In genomic region chr4:36638273-36638811, GRCh38 we compare ENCODE assay signal across 20 cellular contexts.
DNase-seq lines count a peak whose midpoint lies in the region; ATAC-seq and TF ChIP-seq lines count a peak whose summit lies in the region.
"Had no signal": no experiment of that assay in that cellular context is flagged by ENCODE, and none has a peak within 500 bp of the region (broad histone marks: within the 10 kb centered on the region; RNA-seq: fewer than 3 reads in every experiment).

No MANE protein-coding gene starts in this region.

- no peaks in the 10 kb centered on the region for H3K79me2 ChIP-seq in GM23338 (replicated peaks; ENCODE audit: insufficient read depth)

- POLR2A ChIA-PET in naive thymus-derived CD4-positive, alpha-beta T cell (lab: Charles Lee): no interaction called here
- POLR2A ChIA-PET in CD8-positive, alpha-beta T cell (lab: Charles Lee): no interaction called here

- H3K36me3 ChIP-seq in GM23338 (ENCODE audit: insufficient read depth) (no peaks in the 10 kb centered on the region), endodermal cell (ENCODE audit: control insufficient read depth, insufficient read depth, low read length) (no peaks in the 10 kb centered on the region)
- no peaks in the 10 kb centered on the region for H3K36me3 ChIP-seq in naive thymus-derived CD4-positive, alpha-beta T cell (ENCODE audit: control insufficient read depth in 2 of 3, insufficient read depth in 3 of 3, low read length in 3 of 3)
- H3K36me3 ChIP-seq in CD8-positive, alpha-beta T cell (ENCODE audit: insufficient read depth, low read length): no peaks in the 10 kb centered on the region
- H3K36me3 ChIP-seq: BLaER1 treated with 17β-estradiol and CSF1 and Interleukin-3, amounts not matched to agents 10 nM and 100 nM had no signal

- no peaks in the 10 kb centered on the region; the same call in 2 of the 3 replicates for H3K36me3 Mint-ChIP-seq in GM23338 (ENCODE audit: low read depth)
- no peaks in the 10 kb centered on the region for H3K36me3 Mint-ChIP-seq in endodermal cell (ENCODE audit: low read depth)
- no peaks in the 10 kb centered on the region for H3K36me3 Mint-ChIP-seq in naive thymus-derived CD4-positive, alpha-beta T cell
- H3K36me3 Mint-ChIP-seq in CD8-positive, alpha-beta T cell: no peaks in the 10 kb centered on the region
- H3K36me3 Mint-ChIP-seq: CD4-positive, alpha-beta memory T cell had no signal

- H3K4me3 Mint-ChIP-seq in GM23338 (no peak overlapping the region), endodermal cell (no peak overlapping the region)
- peak overlapping the region in 3 of 10 donors; percentile 26 to 45 (median 35) for H3K4me3 Mint-ChIP-seq in naive thymus-derived CD4-positive, alpha-beta T cell
- no peak overlapping the region for H3K4me3 Mint-ChIP-seq in CD8-positive, alpha-beta T cell
- H3K4me3 Mint-ChIP-seq: CD4-positive, alpha-beta memory T cell; HFFc6 had no signal

- H4K20me1 ChIP-seq in GM23338 (replicated peaks; ENCODE audit: insufficient read depth): no peaks in the 10 kb centered on the region
- H4K20me1 ChIP-seq: BLaER1 treated with 17β-estradiol and CSF1 and Interleukin-3, amounts not matched to agents 10 nM and 100 nM had no signal

- peak overlapping the region; percentile 76; the same call in 1 of the 2 replicates for H3K27ac ChIP-seq in GM23338 (ENCODE audit: low read depth)
- H3K27ac ChIP-seq in endodermal cell (ENCODE audit: low read depth, low read length): no peak overlapping the region
- H3K27ac ChIP-seq in naive thymus-derived CD4-positive, alpha-beta T cell (ENCODE audit: low read depth, low read length): no peak overlapping the region
- no peak overlapping the region for H3K27ac ChIP-seq in CD8-positive, alpha-beta T cell (ENCODE audit: low read depth, low read length)
- H3K27ac ChIP-seq: BLaER1 treated with 17β-estradiol and CSF1 and Interleukin-3, amounts not matched to agents 10 nM and 100 nM; HL-60 had no signal

- H3K4me1 Mint-ChIP-seq in GM23338: peaks cover 38% of the 10 kb centered on the region
- H3K4me1 Mint-ChIP-seq in endodermal cell: peaks cover 17% of the 10 kb centered on the region
- H3K4me1 Mint-ChIP-seq in naive thymus-derived CD4-positive, alpha-beta T cell: peaks cover 0 to 47% (median 17%) of the 10 kb centered on the region in 7 donors
- no peaks in the 10 kb centered on the region for H3K4me1 Mint-ChIP-seq in CD8-positive, alpha-beta T cell (ENCODE audit: low read depth)

- no peak overlapping the region for H3K27ac Mint-ChIP-seq in GM23338
- peak overlapping the region; percentile 60 for H3K27ac Mint-ChIP-seq in endodermal cell
- H3K27ac Mint-ChIP-seq in naive thymus-derived CD4-positive, alpha-beta T cell: peak overlapping the region in 8 of 9 donors; percentile 24 to 80 (median 71)
- no peak overlapping the region for H3K27ac Mint-ChIP-seq in CD8-positive, alpha-beta T cell
- H3K27ac Mint-ChIP-seq: CD4-positive, alpha-beta memory T cell; HFFc6 had no signal

- DNase-seq in GM23338 (ENCODE audit: low spot score): peak; percentile 36
- DNase-seq in Jurkat, Clone E6-1 (ENCODE audit: low read depth, low spot score): peak; percentile 30
- DNase-seq in endodermal cell: no peak
- DNase-seq in naive thymus-derived CD4-positive, alpha-beta T cell: peak in 4 of 9 donors; percentile 10 to 36 (median 22)
- DNase-seq in SHP77 treated with DMSO at 0.1 percent for 48 hours (lab: John Stamatoyannopoulos, UW): no peak
- no peak for DNase-seq in CD8-positive, alpha-beta T cell
- no peak for DNase-seq in glomerular visceral epithelial cell (ENCODE audit: extremely low spot score)
- DNase-seq: ACHN; CD4-positive, alpha-beta memory T cell; COR-L47; DMS153; DMS79 treated with DMSO at 0.1 percent for 48 hours; EL; GOT3; HCEC 1CT; HFFc6; IMR-90 had no signal

- TF ChIP-seq CTCF in GM23338 (conservative IDR thresholded peaks at IDR 0.05; ENCODE audit: low read depth in 2 of 2) (no peak), endodermal cell (conservative IDR thresholded peaks at IDR 0.05) (no peak)
- TF ChIP-seq CTCF in CD8-positive, alpha-beta T cell (IDR thresholded peaks at IDR 0.05): no peak

- H3K9me3 Mint-ChIP-seq in GM23338: no peaks in the 10 kb centered on the region; the same call in 2 of the 3 replicates
- no peaks in the 10 kb centered on the region for H3K9me3 Mint-ChIP-seq in endodermal cell
- H3K9me3 Mint-ChIP-seq in naive thymus-derived CD4-positive, alpha-beta T cell: peaks cover 0 to 2% (median 0%) of the 10 kb centered on the region in 11 donors
- H3K9me3 Mint-ChIP-seq in CD8-positive, alpha-beta T cell: no peaks in the 10 kb centered on the region
- H3K9me3 Mint-ChIP-seq: CD4-positive, alpha-beta memory T cell had no signal

- 64% methylated on average over 2 of the region's 3 CpGs; no CpG with 5 or more reads in 1 of the 2 experiments for WGBS in endodermal cell (ENCODE audit: insufficient coverage in 1 of 2, insufficient read length in 1 of 2), 2 experiments

- ATAC-seq in GM23338 (peak; percentile 69), HG02678 (IDR thresholded peaks at IDR 0.05; ENCODE audit: unreplicated experiment) (no peak)
- ATAC-seq in naive thymus-derived CD4-positive, alpha-beta T cell: peak; percentile 45
- no peak for ATAC-seq in CD8-positive, alpha-beta T cell

- H3K4me3 ChIP-seq in GM23338 (no peak overlapping the region), endodermal cell (ENCODE audit: low read length) (no peak overlapping the region)
- H3K4me3 ChIP-seq in Jurkat, Clone E6-1 (ENCODE audit: low read length): no peak overlapping the region
- no peak overlapping the region for H3K4me3 ChIP-seq in naive thymus-derived CD4-positive, alpha-beta T cell (ENCODE audit: low read length)
- no peak overlapping the region for H3K4me3 ChIP-seq in CD8-positive, alpha-beta T cell (ENCODE audit: low read depth, low read length)
- H3K4me3 ChIP-seq: BLaER1 treated with 17β-estradiol and CSF1 and Interleukin-3, amounts not matched to agents 10 nM and 100 nM had no signal

- H3K9ac ChIP-seq in endodermal cell (ENCODE audit: extremely low read depth, low read length, poor library complexity, severe bottlenecking): no peak overlapping the region
- H3K9ac ChIP-seq: BLaER1 treated with 17β-estradiol and CSF1 and Interleukin-3, amounts not matched to agents 10 nM and 100 nM had no signal

- H3K9me3 ChIP-seq in endodermal cell (ENCODE audit: control insufficient read depth, low read length): no peaks in the 10 kb centered on the region
- H3K9me3 ChIP-seq in naive thymus-derived CD4-positive, alpha-beta T cell (ENCODE audit: control insufficient read depth in 2 of 3, low read length in 3 of 3): no peaks in the 10 kb centered on the region
- H3K9me3 ChIP-seq in CD8-positive, alpha-beta T cell (ENCODE audit: low read length): no peaks in the 10 kb centered on the region
- H3K9me3 ChIP-seq: BLaER1 treated with 17β-estradiol and CSF1 and Interleukin-3, amounts not matched to agents 10 nM and 100 nM had no signal

- H3K27me3 Mint-ChIP-seq in GM23338 (ENCODE audit: insufficient read depth, low read depth, poor library complexity) (peaks cover 4% of the 10 kb centered on the region), endodermal cell (ENCODE audit: insufficient read depth) (no peaks in the 10 kb centered on the region)
- peaks cover 0 to 5% (median 0%) of the 10 kb centered on the region in 5 donors for H3K27me3 Mint-ChIP-seq in naive thymus-derived CD4-positive, alpha-beta T cell
- no peaks in the 10 kb centered on the region for H3K27me3 Mint-ChIP-seq in CD8-positive, alpha-beta T cell (ENCODE audit: low read depth)
- H3K27me3 Mint-ChIP-seq: CD4-positive, alpha-beta memory T cell had no signal

- intact Hi-C loops in naive thymus-derived CD4-positive, alpha-beta T cell (cut with micrococcal nuclease): no loop called here
- intact Hi-C loops in CD8-positive, alpha-beta T cell (cut with DNase I, micrococcal nuclease): no loop called here

- CTCF ChIA-PET in naive thymus-derived CD4-positive, alpha-beta T cell (lab: Charles Lee): no interaction called here
- CTCF ChIA-PET in CD8-positive, alpha-beta T cell (lab: Charles Lee): no interaction called here

- H3K27me3 ChIP-seq in GM23338 (ENCODE audit: insufficient read depth) (no peaks in the 10 kb centered on the region), endodermal cell (ENCODE audit: control insufficient read depth, insufficient read depth, low read length, poor library complexity, severe bottlenecking) (no peaks in the 10 kb centered on the region)
- no peaks in the 10 kb centered on the region for H3K27me3 ChIP-seq in naive thymus-derived CD4-positive, alpha-beta T cell (ENCODE audit: control insufficient read depth in 2 of 2, insufficient read depth in 2 of 2, low read length in 2 of 2)
- H3K27me3 ChIP-seq in CD8-positive, alpha-beta T cell (ENCODE audit: insufficient read depth, low read length): no peaks in the 10 kb centered on the region
- H3K27me3 ChIP-seq: BLaER1 treated with 17β-estradiol and CSF1 and Interleukin-3, amounts not matched to agents 10 nM and 100 nM had no signal

- no peaks in the 10 kb centered on the region for H3F3A ChIP-seq in GM23338 (replicated peaks; ENCODE audit: low read depth)

- H3K4me2 ChIP-seq in GM23338: peak overlapping the region; percentile 53
- H3K4me2 ChIP-seq: BLaER1 treated with 17β-estradiol and CSF1 and Interleukin-3, amounts not matched to agents 10 nM and 100 nM had no signal

- H3K4me1 ChIP-seq in GM23338 (ENCODE audit: insufficient read depth) (peaks cover 34% of the 10 kb centered on the region), endodermal cell (ENCODE audit: control insufficient read depth, insufficient read depth, low read length) (no peaks in the 10 kb centered on the region)
- H3K4me1 ChIP-seq in naive thymus-derived CD4-positive, alpha-beta T cell (ENCODE audit: control insufficient read depth in 2 of 2, insufficient read depth in 2 of 2, low read length in 2 of 2): peaks cover 0 to 7% of the 10 kb centered on the region in 2 donors
- no peaks in the 10 kb centered on the region for H3K4me1 ChIP-seq in CD8-positive, alpha-beta T cell (ENCODE audit: insufficient read depth, low read length)
- H3K4me1 ChIP-seq: BLaER1 treated with 17β-estradiol and CSF1 and Interleukin-3, amounts not matched to agents 10 nM and 100 nM had no signal

- no peaks in the 10 kb centered on the region; the same call in 1 of the 2 replicates for H3K9me2 ChIP-seq in GM23338 (ENCODE audit: insufficient read depth)

- no peak overlapping the region for H2AFZ ChIP-seq in GM23338

Comparison
In these comparisons a context has a peak if more than half of its experiments do, and no peak if none do; other contexts are left out.
1. ATAC-seq: peak in GM23338 (single experiment) and naive thymus-derived CD4-positive, alpha-beta T cell (single experiment); none in HG02678 (single experiment) and CD8-positive, alpha-beta T cell (single experiment).
2. DNase-seq: peak in GM23338 (single experiment) and Jurkat, Clone E6-1 (single experiment); none in endodermal cell (single experiment), SHP77 treated with DMSO at 0.1 percent for 48 hours (single experiment), CD8-positive, alpha-beta T cell (0 of 7) and glomerular visceral epithelial cell (single experiment).
3. H3K27ac Mint-ChIP-seq: peak in endodermal cell (single experiment) and naive thymus-derived CD4-positive, alpha-beta T cell (8 of 9); none in GM23338 (single experiment) and CD8-positive, alpha-beta T cell (single experiment).